In genomic region chr5:58794875-58795274, GRCh38 we compare ENCODE assay signal across 1 cellular context.
TF ChIP-seq lines count a peak whose summit lies in the region.

No MANE protein-coding gene starts in this region.

TF ChIP-seq in GM12878, 131 proteins besides CTCF, POLR2A, EP300 and RAD21 (continued from another document):
- TF ChIP-seq CUX1 (IDR thresholded peaks at IDR 0.05; ENCODE audit: insufficient replicate concordance, low read depth, low read length) (peak; percentile 78), NFYA (IDR thresholded peaks at IDR 0.05; ENCODE audit: borderline replicate concordance, low read depth, low read length) (no peak), ZNF217 (IDR thresholded peaks at IDR 0.05) (no peak; the same call in 1 of the 2 replicates), ZNF622 (IDR thresholded peaks at IDR 0.05) (no peak), CEBPB (IDR thresholded peaks at IDR 0.05; ENCODE audit: borderline replicate concordance in 1 of 2, low read depth in 2 of 2, low read length in 2 of 2) (no peak), PKNOX1 (IDR thresholded peaks at IDR 0.05) (no peak), ATF7 (IDR thresholded peaks at IDR 0.05; ENCODE audit: low read depth) (peak; percentile 16; the same call in 1 of the 2 replicates), EED (IDR thresholded peaks at IDR 0.05; ENCODE audit: low read depth) (no peak), ZNF274 (IDR thresholded peaks at IDR 0.05; ENCODE audit: insufficient read depth, insufficient read length) (no peak), CHD1 (IDR thresholded peaks at IDR 0.05; ENCODE audit: low read depth, low read length) (no peak), CHD2 (IDR thresholded peaks at IDR 0.05; ENCODE audit: borderline replicate concordance, low read depth, low read length) (no peak), MTA2 (IDR thresholded peaks at IDR 0.05; ENCODE audit: low read depth) (peak; percentile 46; the same call in 1 of the 2 replicates), BACH1 (IDR thresholded peaks at IDR 0.05; ENCODE audit: borderline replicate concordance) (0 out of 2 replicates have a peak, but pooled peaks have one; percentile 21), CBFB (IDR thresholded peaks at IDR 0.05; ENCODE audit: low read depth) (no peak), MEF2B (IDR thresholded peaks at IDR 0.05; ENCODE audit: partially characterized antibody, poor library complexity, severe bottlenecking) (peak; percentile 96), MXI1 (IDR thresholded peaks at IDR 0.05; ENCODE audit: low read depth, low read length) (no peak), HDAC6 (IDR thresholded peaks at IDR 0.05; ENCODE audit: unreplicated experiment) (no peak), SUZ12 (IDR thresholded peaks at IDR 0.05; ENCODE audit: unreplicated experiment) (no peak), PML (IDR thresholded peaks at IDR 0.05; ENCODE audit: low read length) (no peak), JUND (IDR thresholded peaks at IDR 0.05; ENCODE audit: low read depth, low read length) (no peak), STAT1 (conservative IDR thresholded peaks at IDR 0.05) (no peak), IKZF2 (IDR thresholded peaks at IDR 0.05) (peak; percentile 24 to 46; a peak in 2 of 4 replicates), GATAD2B (conservative IDR thresholded peaks at IDR 0.05; ENCODE audit: low read depth) (peak; percentile 81), RELB (IDR thresholded peaks at IDR 0.05; ENCODE audit: low read depth) (peak; percentile 58; the same call in 1 of the 2 replicates), CHD4 (IDR thresholded peaks at IDR 0.05) (no peak), SMAD1 (IDR thresholded peaks at IDR 0.05; ENCODE audit: low read depth, partially characterized antibody) (no peak), SRF (IDR thresholded peaks at IDR 0.05; ENCODE audit: low read depth in 2 of 2, low read length in 2 of 2) (no peak), JUNB (IDR thresholded peaks at IDR 0.05) (no peak), GABPA (IDR thresholded peaks at IDR 0.05; ENCODE audit: low read depth) (no peak), KAT2A (conservative IDR thresholded peaks at IDR 0.05; ENCODE audit: control insufficient read depth, low read depth, low read length) (no peak), NBN (IDR thresholded peaks at IDR 0.05) (no peak), TCF12 (IDR thresholded peaks at IDR 0.05; ENCODE audit: low read depth, low read length) (no peak), FOS (IDR thresholded peaks at IDR 0.05; ENCODE audit: borderline replicate concordance, extremely low read depth, insufficient read length) (no peak), RFX5 (IDR thresholded peaks at IDR 0.05; ENCODE audit: low read depth, low read length) (no peak), SUPT20H (IDR thresholded peaks at IDR 0.05; ENCODE audit: borderline replicate concordance, control insufficient read depth, low read depth, low read length) (no peak), POLR2AphosphoS5 (IDR thresholded peaks at IDR 0.05; ENCODE audit: low read length) (no peak), MLLT1 (IDR thresholded peaks at IDR 0.05) (no peak), BCL11A (IDR thresholded peaks at IDR 0.05; ENCODE audit: low read depth, low read length) (no peak), RB1 (IDR thresholded peaks at IDR 0.05; ENCODE audit: borderline replicate concordance) (no peak), RELA (IDR thresholded peaks at IDR 0.05; ENCODE audit: borderline replicate concordance, partially characterized antibody) (peak; percentile 43), MYB (IDR thresholded peaks at IDR 0.05; ENCODE audit: borderline replicate concordance, low read depth, low read length) (no peak), PAX5 (IDR thresholded peaks at IDR 0.05; ENCODE audit: borderline replicate concordance, low read depth, low read length) (no peak), YBX1 (IDR thresholded peaks at IDR 0.05) (no peak), ZBED1 (IDR thresholded peaks at IDR 0.05; ENCODE audit: borderline replicate concordance) (no peak), STAT3 (IDR thresholded peaks at IDR 0.05; ENCODE audit: low read depth, low read length) (no peak), EGR1 (IDR thresholded peaks at IDR 0.05; ENCODE audit: borderline replicate concordance in 1 of 2, low read depth in 2 of 2, low read length in 2 of 2) (no peak)
- TF ChIP-seq, protein P1, sequence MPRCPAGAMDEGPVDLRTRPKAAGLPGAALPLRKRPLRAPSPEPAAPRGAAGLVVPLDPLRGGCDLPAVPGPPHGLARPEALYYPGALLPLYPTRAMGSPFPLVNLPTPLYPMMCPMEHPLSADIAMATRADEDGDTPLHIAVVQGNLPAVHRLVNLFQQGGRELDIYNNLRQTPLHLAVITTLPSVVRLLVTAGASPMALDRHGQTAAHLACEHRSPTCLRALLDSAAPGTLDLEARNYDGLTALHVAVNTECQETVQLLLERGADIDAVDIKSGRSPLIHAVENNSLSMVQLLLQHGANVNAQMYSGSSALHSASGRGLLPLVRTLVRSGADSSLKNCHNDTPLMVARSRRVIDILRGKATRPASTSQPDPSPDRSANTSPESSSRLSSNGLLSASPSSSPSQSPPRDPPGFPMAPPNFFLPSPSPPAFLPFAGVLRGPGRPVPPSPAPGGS (IDR thresholded peaks at IDR 0.05; ENCODE audit: borderline replicate concordance, insufficient read depth, low read depth, low read length, poor library complexity, severe bottlenecking) = peak; percentile 50
- TF ChIP-seq, protein P2, sequence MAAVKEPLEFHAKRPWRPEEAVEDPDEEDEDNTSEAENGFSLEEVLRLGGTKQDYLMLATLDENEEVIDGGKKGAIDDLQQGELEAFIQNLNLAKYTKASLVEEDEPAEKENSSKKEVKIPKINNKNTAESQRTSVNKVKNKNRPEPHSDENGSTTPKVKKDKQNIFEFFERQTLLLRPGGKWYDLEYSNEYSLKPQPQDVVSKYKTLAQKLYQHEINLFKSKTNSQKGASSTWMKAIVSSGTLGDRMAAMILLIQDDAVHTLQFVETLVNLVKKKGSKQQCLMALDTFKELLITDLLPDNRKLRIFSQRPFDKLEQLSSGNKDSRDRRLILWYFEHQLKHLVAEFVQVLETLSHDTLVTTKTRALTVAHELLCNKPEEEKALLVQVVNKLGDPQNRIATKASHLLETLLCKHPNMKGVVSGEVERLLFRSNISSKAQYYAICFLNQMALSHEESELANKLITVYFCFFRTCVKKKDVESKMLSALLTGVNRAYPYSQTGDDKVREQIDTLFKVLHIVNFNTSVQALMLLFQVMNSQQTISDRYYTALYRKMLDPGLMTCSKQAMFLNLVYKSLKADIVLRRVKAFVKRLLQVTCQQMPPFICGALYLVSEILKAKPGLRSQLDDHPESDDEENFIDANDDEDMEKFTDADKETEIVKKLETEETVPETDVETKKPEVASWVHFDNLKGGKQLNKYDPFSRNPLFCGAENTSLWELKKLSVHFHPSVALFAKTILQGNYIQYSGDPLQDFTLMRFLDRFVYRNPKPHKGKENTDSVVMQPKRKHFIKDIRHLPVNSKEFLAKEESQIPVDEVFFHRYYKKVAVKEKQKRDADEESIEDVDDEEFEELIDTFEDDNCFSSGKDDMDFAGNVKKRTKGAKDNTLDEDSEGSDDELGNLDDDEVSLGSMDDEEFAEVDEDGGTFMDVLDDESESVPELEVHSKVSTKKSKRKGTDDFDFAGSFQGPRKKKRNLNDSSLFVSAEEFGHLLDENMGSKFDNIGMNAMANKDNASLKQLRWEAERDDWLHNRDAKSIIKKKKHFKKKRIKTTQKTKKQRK (IDR thresholded peaks at IDR 0.05; ENCODE audit: low read depth, low read length) = no peak
- TF ChIP-seq, protein P3, sequence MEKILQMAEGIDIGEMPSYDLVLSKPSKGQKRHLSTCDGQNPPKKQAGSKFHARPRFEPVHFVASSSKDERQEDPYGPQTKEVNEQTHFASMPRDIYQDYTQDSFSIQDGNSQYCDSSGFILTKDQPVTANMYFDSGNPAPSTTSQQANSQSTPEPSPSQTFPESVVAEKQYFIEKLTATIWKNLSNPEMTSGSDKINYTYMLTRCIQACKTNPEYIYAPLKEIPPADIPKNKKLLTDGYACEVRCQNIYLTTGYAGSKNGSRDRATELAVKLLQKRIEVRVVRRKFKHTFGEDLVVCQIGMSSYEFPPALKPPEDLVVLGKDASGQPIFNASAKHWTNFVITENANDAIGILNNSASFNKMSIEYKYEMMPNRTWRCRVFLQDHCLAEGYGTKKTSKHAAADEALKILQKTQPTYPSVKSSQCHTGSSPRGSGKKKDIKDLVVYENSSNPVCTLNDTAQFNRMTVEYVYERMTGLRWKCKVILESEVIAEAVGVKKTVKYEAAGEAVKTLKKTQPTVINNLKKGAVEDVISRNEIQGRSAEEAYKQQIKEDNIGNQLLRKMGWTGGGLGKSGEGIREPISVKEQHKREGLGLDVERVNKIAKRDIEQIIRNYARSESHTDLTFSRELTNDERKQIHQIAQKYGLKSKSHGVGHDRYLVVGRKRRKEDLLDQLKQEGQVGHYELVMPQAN (conservative IDR thresholded peaks at IDR 0.05) = no peak
- TF ChIP-seq, protein P4, sequence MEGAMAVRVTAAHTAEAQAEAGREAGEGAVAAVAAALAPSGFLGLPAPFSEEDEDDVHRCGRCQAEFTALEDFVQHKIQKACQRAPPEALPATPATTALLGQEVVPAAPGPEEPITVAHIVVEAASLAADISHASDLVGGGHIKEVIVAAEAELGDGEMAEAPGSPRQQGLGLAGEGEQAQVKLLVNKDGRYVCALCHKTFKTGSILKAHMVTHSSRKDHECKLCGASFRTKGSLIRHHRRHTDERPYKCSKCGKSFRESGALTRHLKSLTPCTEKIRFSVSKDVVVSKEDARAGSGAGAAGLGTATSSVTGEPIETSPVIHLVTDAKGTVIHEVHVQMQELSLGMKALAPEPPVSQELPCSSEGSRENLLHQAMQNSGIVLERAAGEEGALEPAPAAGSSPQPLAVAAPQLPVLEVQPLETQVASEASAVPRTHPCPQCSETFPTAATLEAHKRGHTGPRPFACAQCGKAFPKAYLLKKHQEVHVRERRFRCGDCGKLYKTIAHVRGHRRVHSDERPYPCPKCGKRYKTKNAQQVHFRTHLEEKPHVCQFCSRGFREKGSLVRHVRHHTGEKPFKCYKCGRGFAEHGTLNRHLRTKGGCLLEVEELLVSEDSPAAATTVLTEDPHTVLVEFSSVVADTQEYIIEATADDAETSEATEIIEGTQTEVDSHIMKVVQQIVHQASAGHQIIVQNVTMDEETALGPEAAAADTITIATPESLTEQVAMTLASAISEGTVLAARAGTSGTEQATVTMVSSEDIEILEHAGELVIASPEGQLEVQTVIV (IDR thresholded peaks at IDR 0.05; ENCODE audit: borderline replicate concordance, partially characterized antibody) = no peak
